In the genomic region with DNA sequence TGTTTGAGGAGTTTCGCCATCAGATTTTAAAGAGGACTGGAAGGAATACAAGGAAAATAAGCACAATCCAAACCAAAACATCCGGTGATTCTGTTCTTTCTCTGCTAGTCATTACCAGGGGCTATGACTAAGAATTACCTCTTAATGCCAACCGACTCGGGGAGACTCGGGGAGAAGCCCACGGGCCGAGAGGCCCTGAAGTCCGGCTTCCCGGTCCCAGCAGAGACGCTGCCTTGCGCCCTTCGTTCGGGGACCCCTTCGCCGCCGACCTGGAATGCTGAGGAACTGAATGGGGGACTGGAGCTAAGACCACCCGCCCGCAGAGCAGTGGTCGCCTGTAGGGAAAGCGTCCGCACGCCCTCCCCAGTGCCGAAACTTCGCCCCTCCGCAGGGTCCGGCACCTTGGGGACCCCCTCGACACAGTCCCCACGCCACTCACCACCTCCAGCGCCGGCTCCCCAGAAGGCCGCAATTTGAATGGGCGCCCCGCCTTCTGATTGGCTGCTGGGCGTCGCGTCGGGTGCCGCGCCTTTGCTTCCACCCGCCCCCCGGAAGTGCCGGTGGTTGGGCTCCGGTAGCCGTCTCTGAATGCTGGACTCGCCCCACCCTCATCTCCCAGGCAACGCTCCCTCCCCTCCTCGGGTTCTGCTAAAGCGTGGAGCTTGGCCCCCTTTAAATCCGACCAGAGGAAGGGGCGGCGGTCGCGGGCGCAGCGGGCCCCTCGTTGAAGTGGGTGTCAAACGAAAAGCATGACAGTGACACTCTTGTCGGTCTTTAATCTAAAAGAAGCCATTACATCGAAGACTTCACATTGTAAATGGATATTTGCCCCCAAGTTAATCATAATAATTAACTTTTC, we compare ENCODE assay signal across 8 cellular contexts. TPM values are rescaled to one million over a fixed set of nuclear protein-coding genes. Genes with fewer than 3 reads are reported as not detected.
A peak's percentile ranks its signal among the peaks of the same experiment; 100 is the strongest.
DNase-seq lines count a peak whose midpoint lies in the region; ATAC-seq, FAIRE-seq and TF ChIP-seq lines count a peak whose summit lies in the region.

A gene with protein sequence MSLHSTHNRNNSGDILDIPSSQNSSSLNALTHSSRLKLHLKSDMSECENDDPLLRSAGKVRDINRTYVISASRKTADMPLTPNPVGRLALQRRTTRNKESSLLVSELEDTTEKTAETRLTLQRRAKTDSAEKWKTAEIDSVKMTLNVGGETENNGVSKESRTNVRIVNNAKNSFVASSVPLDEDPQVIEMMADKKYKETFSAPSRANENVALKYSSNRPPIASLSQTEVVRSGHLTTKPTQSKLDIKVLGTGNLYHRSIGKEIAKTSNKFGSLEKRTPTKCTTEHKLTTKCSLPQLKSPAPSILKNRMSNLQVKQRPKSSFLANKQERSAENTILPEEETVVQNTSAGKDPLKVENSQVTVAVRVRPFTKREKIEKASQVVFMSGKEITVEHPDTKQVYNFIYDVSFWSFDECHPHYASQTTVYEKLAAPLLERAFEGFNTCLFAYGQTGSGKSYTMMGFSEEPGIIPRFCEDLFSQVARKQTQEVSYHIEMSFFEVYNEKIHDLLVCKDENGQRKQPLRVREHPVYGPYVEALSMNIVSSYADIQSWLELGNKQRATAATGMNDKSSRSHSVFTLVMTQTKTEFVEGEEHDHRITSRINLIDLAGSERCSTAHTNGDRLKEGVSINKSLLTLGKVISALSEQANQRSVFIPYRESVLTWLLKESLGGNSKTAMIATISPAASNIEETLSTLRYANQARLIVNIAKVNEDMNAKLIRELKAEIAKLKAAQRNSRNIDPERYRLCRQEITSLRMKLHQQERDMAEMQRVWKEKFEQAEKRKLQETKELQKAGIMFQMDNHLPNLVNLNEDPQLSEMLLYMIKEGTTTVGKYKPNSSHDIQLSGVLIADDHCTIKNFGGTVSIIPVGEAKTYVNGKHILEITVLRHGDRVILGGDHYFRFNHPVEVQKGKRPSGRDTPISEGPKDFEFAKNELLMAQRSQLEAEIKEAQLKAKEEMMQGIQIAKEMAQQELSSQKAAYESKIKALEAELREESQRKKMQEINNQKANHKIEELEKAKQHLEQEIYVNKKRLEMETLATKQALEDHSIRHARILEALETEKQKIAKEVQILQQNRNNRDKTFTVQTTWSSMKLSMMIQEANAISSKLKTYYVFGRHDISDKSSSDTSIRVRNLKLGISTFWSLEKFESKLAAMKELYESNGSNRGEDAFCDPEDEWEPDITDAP (N-terminal part only) (minus strand): TSS at position 479 of the 859 bp plus-strand sequence. CDS start 2,028 bp downstream, outside the sequence.

- no peaks in the 10 kb centered on the region for H4K20me1 ChIP-seq in H1 (replicated peaks in 1 of 2; ENCODE audit: control insufficient read depth in 1 of 2, insufficient read depth in 2 of 2, low read length in 2 of 2)

- peaks cover 0 to 8% of the 10 kb centered on the region in 2 experiments; a peak in 2 of 4 replicates for H3K79me2 ChIP-seq in H1 (ENCODE audit: control insufficient read depth in 1 of 2, insufficient read depth in 2 of 2, low read length in 2 of 2)

- POLR2A ChIA-PET in H1 (lab: Charles Lee; ENCODE audit: partially characterized antibody) = interaction anchor here (0.9 to 2.7 kb wide), 10 partner anchors 9 to 272 kb away, joined by 3 to 17 read pairs (median 3); no protein-coding TSS in a partner anchor

- no peaks in the 10 kb centered on the region; the same call in 1 of the 2 replicates for H3K79me1 ChIP-seq in H1 (ENCODE audit: low read depth, low read length)

- peak within 1 kb of the TSS; percentile 90 for H2BK5ac ChIP-seq in H1 (ENCODE audit: low read depth, low read length)

- no peak within 1 kb of the TSS for H2BK120ac ChIP-seq in H1 (replicated peaks; ENCODE audit: low read depth, low read length)

- H4K8ac ChIP-seq in H1 (ENCODE audit: extremely low read depth, insufficient read depth, low read length) = peak within 1 kb of the TSS; percentile 95

- CTCF ChIA-PET in H1 (lab: Charles Lee; ENCODE audit: partially characterized antibody) = interaction anchor here (0.9 to 1.8 kb wide), 4 partner anchors 13 to 352 kb away, joined by 3 to 7 read pairs (median 4); no protein-coding TSS in a partner anchor

- H2BK12ac ChIP-seq in H1 (ENCODE audit: low read depth, low read length) = no peak within 1 kb of the TSS

- peak within 1 kb of the TSS; percentile 88 for H4K91ac ChIP-seq in H1 (replicated peaks; ENCODE audit: insufficient read length, low read length)

- H2AFZ ChIP-seq in H1 (ENCODE audit: low read length) = peak within 1 kb of the TSS; percentile 88; the same call in 1 of the 2 replicates

- peak within 1 kb of the TSS; percentile 84 to 88 (median 85) for H3K9ac ChIP-seq in H1 (replicated peaks in 1 of 4; ENCODE audit: extremely low read depth in 1 of 4, low read depth in 3 of 4, low read length in 3 of 4)

- H3K56ac ChIP-seq in H1 (replicated peaks; ENCODE audit: insufficient read length, low read depth, low read length) = peak within 1 kb of the TSS; percentile 65

- H2BK20ac ChIP-seq in H1 (ENCODE audit: low read length) = no peak within 1 kb of the TSS

- H3K4me2 ChIP-seq in H1 (ENCODE audit: insufficient read depth in 1 of 2, low read depth in 2 of 2, low read length in 2 of 2) = peak within 1 kb of the TSS; percentile 16 to 68

- no peak within 1 kb of the TSS for H3K14ac ChIP-seq in H1 (ENCODE audit: insufficient read length)

- peak in 1 of 2 experiments; percentile 66; a peak in 1 of 3 replicates for TF ChIP-seq EP300 in H1 (IDR thresholded peaks at IDR 0.05; ENCODE audit: borderline replicate concordance in 1 of 2, low read depth in 2 of 2, low read length in 2 of 2)

- no peak for FAIRE-seq in H1 (lab: Jason Lieb, UNC)

- H2AK5ac ChIP-seq in H1 (ENCODE audit: low read depth, low read length) = no peak within 1 kb of the TSS

- 0 out of 7 replicates have a peak, but pooled peaks cover 0 to 2% (median 0%) of the 10 kb centered on the region in 4 experiments for H3K4me1 ChIP-seq in H1 (replicated peaks in 1 of 4; ENCODE audit: control insufficient read depth in 3 of 4, insufficient read depth in 4 of 4, low read length in 3 of 4)

- peak; percentile 92 for ATAC-seq in GM21360 (IDR thresholded peaks at IDR 0.05; ENCODE audit: unreplicated experiment)

- peak within 1 kb of the TSS; percentile 86 for H3K27ac ChIP-seq in H1 (ENCODE audit: low read depth, low read length)

- H3K27me3 ChIP-seq in H1 (replicated peaks in 1 of 4; ENCODE audit: control insufficient read depth in 3 of 4, extremely low read depth in 1 of 4, insufficient read depth in 3 of 4, low read length in 3 of 4) = no peaks in the 10 kb centered on the region

- no peak within 1 kb of the TSS for H3K23ac ChIP-seq in H1 (ENCODE audit: insufficient read length)

- peaks cover 3 to 14% (median 10%) of the 10 kb centered on the region in 4 experiments; a peak in 7 of 8 replicates for H3K36me3 ChIP-seq in H1 (ENCODE audit: control insufficient read depth in 2 of 4, insufficient read depth in 4 of 4, low read length in 3 of 4)

- peak within 1 kb of the TSS; percentile 81 for H4K5ac ChIP-seq in H1 (ENCODE audit: insufficient read length, low read depth, low read length)

- H3K18ac ChIP-seq in H1 (ENCODE audit: extremely low read depth, low read length) = no peak within 1 kb of the TSS; the same call in 1 of the 2 replicates

- no peak for TF ChIP-seq CTCF in H1 (IDR thresholded peaks at IDR 0.05; ENCODE audit: control extremely low read depth in 1 of 3, insufficient read depth in 1 of 3, low read depth in 1 of 3, low read length in 3 of 3)

- peak within 1 kb of the TSS; percentile 84 to 94 (median 90) for H3K4me3 ChIP-seq in H1 (ENCODE audit: extremely low read depth in 1 of 4, insufficient read depth in 2 of 4, low read depth in 3 of 4, low read length in 4 of 4)

- H2BK15ac ChIP-seq in H1 (ENCODE audit: low read length) = peak within 1 kb of the TSS; percentile 95; the same call in 1 of the 2 replicates

- H3K23me2 ChIP-seq in H1 (ENCODE audit: low read depth, low read length) = no peaks in the 10 kb centered on the region; the same call in 1 of the 2 replicates

- 2% methylated on average over 44 of the region's 59 CpGs; no CpG with 5 or more reads in 1 of the 2 experiments for WGBS in H1 (ENCODE audit: extremely low coverage in 1 of 2, insufficient coverage in 1 of 2, insufficient read length in 1 of 2, insufficient replicate concordance in 2 of 2, low coverage in 1 of 2, low lambda C conversion rate in 2 of 2, missing lambda C conversion rate in 1 of 2), 2 experiments

- no peaks in the 10 kb centered on the region for H3K9me3 ChIP-seq in H1 (ENCODE audit: insufficient read depth in 2 of 2, low read depth in 1 of 2, low read length in 1 of 2)

- no peak within 1 kb of the TSS for H3K4ac ChIP-seq in H1 (replicated peaks; ENCODE audit: insufficient read length, low read depth, low read length)

- no peak for TF ChIP-seq RAD21 in H1 (IDR thresholded peaks at IDR 0.05 in 1 of 2, conservative IDR thresholded peaks at IDR 0.05 in 1 of 2; ENCODE audit: low read depth in 2 of 2, low read length in 2 of 2)

- peak in 1 of 2 experiments; percentile 90; a peak in 2 of 3 replicates for TF ChIP-seq POLR2A in H1 (IDR thresholded peaks at IDR 0.05; ENCODE audit: control extremely low read depth in 1 of 2, low read depth in 2 of 2, low read length in 2 of 2)

- DNase-seq in COLO829 (ENCODE audit: low spot score) (peak; percentile 97), HT-29 (ENCODE audit: low spot score) (peak; percentile 91), H1 (ENCODE audit: low read depth in 1 of 2, low spot score in 2 of 2) (peak; percentile 63 to 92), mesenteric fat pad (ENCODE audit: low spot score) (peak; percentile 97)
- DNase-seq in NK-92 treated with Interleukin-12 subunit alpha and Interleukin-12 subunit beta, amount 100 ng/mL, for 24 hours (lab: John Stamatoyannopoulos, UW) = peak; percentile 91
- DNase-seq in activated CD8-positive, alpha-beta memory T cell treated with anti-CD3 and anti-CD28 coated beads for 1 hour (ENCODE audit: extremely low read depth in 1 of 2, low read depth in 1 of 2) = peak; percentile 83 to 88
- DNase-seq in stimulated activated CD8-positive, alpha-beta memory T cell treated with anti-CD3 and anti-CD28 coated beads, Interleukin-15, amount 100 ng/mL, for 24 hours (ENCODE audit: low read depth) = peak; percentile 74

TF ChIP-seq in H1, 55 proteins besides CTCF, POLR2A, EP300 and RAD21 (continues in another document):
- peak; percentile 51 for TF ChIP-seq TAF7 (optimal IDR thresholded peaks at IDR 0.05; ENCODE audit: borderline replicate concordance, low read depth, low read length)
- TF ChIP-seq HDAC2 (IDR thresholded peaks at IDR 0.05; ENCODE audit: borderline replicate concordance in 1 of 2, low read depth in 2 of 2, low read length in 2 of 2) = peak; percentile 56 to 57; a peak in 2 of 4 replicates

RNA-seq across cellular contexts. Expression of the gene that starts here (rescaled TPM):
- 5.6 and 6.2 TPM in 2 replicates for total RNA-seq in HT-29 (2014; rRNA removed; shearing (Covaris generic))
- 22.5 and 23.3 TPM in 2 replicates for total RNA-seq in H1 (2021; fragmentation: NEBNext Ultra II Directional; extraction: Animal tissue kit (Norgen Biotek cat#: 25700))
- 1.8 and 2.6 TPM in 2 replicates for polyA plus RNA-seq in H1 (2011; rRNA removed)
- 5.8 TPM for polyA plus RNA-seq in H1 (2011; cell fraction: cytosol; rRNA removed)
- polyA plus RNA-seq in H1 (2011; cell fraction: nucleus; rRNA removed) = 2.5 TPM
- 5.3 to 13.2 TPM (median 7.0 TPM) in 4 replicates for polyA plus RNA-seq in H1 (2012, experiment 1 of 2)
- polyA plus RNA-seq in H1 (2012, experiment 2 of 2) = 0.51 TPM
- 11.5 TPM for polyA plus RNA-seq in H1 (2013, experiment 1 of 2)
- 11.1 TPM for polyA plus RNA-seq in H1 (2013, experiment 2 of 2)
- 6.6 and 8.5 TPM in 2 replicates for polyA minus RNA-seq in H1 (2011; rRNA and poly(A)+ RNA removed)
- 8.3 TPM for polyA minus RNA-seq in H1 (2011; cell fraction: cytosol; rRNA and poly(A)+ RNA removed)
- 13.8 TPM for polyA minus RNA-seq in H1 (2011; cell fraction: nucleus; rRNA and poly(A)+ RNA removed)
- 0.03 TPM for total RNA-seq in mesenteric fat pad

Comparison
In these comparisons a context has a peak if more than half of its experiments do, and no peak if none do; other contexts are left out.
1. Peak in every context shown above with its lines: DNase-seq, ATAC-seq, H3K4me3 ChIP-seq and H3K27ac ChIP-seq.
2. Peak in DNase-seq in mesenteric fat pad; RNA of the gene not detected or under 1 TPM.